In the genomic region with DNA sequence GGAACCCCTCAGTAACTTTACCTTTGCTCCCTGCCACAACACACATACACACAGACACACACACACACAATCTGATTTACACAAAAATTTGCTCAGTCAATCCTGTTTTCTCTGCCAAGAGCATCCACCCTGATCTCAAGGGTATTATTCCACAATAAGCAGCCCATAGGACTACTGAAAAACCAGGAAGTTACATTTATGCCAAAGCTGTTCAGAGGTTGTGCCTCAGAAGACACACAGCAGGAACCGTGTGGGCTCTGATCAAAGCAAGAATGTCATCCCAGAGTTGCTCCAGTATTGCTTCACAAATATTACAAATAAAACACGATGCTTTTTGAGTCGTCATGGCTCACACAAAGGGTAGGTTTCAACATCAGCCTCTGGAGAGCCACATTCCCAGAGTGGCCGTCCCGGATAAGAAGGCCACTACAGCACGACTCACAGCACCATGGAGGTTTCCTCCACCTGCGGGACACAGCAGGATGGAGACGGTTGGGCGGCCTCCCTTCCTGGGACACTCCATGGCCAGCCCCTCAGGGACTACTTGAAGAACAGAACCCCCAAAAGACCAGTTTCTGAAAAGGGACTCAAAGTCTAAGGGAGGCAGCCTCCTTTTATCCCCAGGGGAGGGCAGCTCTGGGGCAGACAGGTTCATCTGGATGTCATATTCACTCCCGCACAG, we compare ENCODE assay signal across 1 cellular context.
TF ChIP-seq lines count a peak whose summit lies in the region.

No MANE protein-coding gene starts in this region.

TF ChIP-seq in GM12878, 131 proteins besides CTCF, POLR2A, EP300 and RAD21:
- peak; percentile 51 for TF ChIP-seq MEF2B (IDR thresholded peaks at IDR 0.05; ENCODE audit: partially characterized antibody, poor library complexity, severe bottlenecking)
- TF ChIP-seq POLR2AphosphoS5 (IDR thresholded peaks at IDR 0.05; ENCODE audit: low read length) = no peak
- TF ChIP-seq CHD1 (IDR thresholded peaks at IDR 0.05; ENCODE audit: low read depth, low read length) = no peak
- no peak for TF ChIP-seq SIN3A (IDR thresholded peaks at IDR 0.05; ENCODE audit: low read depth, low read length)
- TF ChIP-seq, protein P1, sequence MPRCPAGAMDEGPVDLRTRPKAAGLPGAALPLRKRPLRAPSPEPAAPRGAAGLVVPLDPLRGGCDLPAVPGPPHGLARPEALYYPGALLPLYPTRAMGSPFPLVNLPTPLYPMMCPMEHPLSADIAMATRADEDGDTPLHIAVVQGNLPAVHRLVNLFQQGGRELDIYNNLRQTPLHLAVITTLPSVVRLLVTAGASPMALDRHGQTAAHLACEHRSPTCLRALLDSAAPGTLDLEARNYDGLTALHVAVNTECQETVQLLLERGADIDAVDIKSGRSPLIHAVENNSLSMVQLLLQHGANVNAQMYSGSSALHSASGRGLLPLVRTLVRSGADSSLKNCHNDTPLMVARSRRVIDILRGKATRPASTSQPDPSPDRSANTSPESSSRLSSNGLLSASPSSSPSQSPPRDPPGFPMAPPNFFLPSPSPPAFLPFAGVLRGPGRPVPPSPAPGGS (IDR thresholded peaks at IDR 0.05; ENCODE audit: borderline replicate concordance, insufficient read depth, low read depth, low read length, poor library complexity, severe bottlenecking) = no peak
- TF ChIP-seq RAD51 (IDR thresholded peaks at IDR 0.05) = no peak
- TF ChIP-seq BMI1 (IDR thresholded peaks at IDR 0.05; ENCODE audit: borderline replicate concordance) = no peak
